ENCODE assay signal across 13 cellular contexts in genomic region chr6:40735126-40735920, GRCh38.
"Had no signal": no experiment of that assay in that cellular context is flagged by ENCODE, and none has a peak within 500 bp of the region (broad histone marks: within the 10 kb centered on the region; RNA-seq: fewer than 3 reads in every experiment).

No MANE protein-coding gene starts in this region.

- H3K9ac ChIP-seq: parathyroid adenoma had no signal

- H3K9me3 ChIP-seq: gastrocnemius medialis, heart left ventricle had no signal

- H3K36me3 Mint-ChIP-seq: activated naive CD8-positive, alpha-beta T cell; natural killer cell had no signal

- H3K4me3 ChIP-seq: gastrocnemius medialis, heart left ventricle had no signal

- H3K27me3 ChIP-seq: gastrocnemius medialis had no signal

- H3K4me1 ChIP-seq: gastrocnemius medialis, heart left ventricle, parathyroid adenoma had no signal

- H3K9me3 Mint-ChIP-seq: natural killer cell had no signal

- H3K4me1 Mint-ChIP-seq: natural killer cell had no signal

- H3K27ac Mint-ChIP-seq: activated naive CD8-positive, alpha-beta T cell; natural killer cell had no signal

- H3K27ac ChIP-seq: gastrocnemius medialis, heart left ventricle, parathyroid adenoma, WERI-Rb-1 had no signal

- H2AFZ ChIP-seq: parathyroid adenoma had no signal

- H3K36me3 ChIP-seq: gastrocnemius medialis, heart left ventricle, WERI-Rb-1 had no signal

- DNase-seq: activated CD4-positive, alpha-beta T cell treated with anti-CD3 and anti-CD28 coated beads for 1 hour; activated CD8-positive, alpha-beta memory T cell treated with anti-CD3 and anti-CD28 coated beads for 24 hours; activated CD8-positive, alpha-beta memory T cell treated with anti-CD3 and anti-CD28 coated beads, Interleukin-2, amount 50 U/mL, for 48 hours; effector CD4-positive, alpha-beta T cell; gastrocnemius medialis; heart left ventricle; natural killer cell; retina; stimulated activated naive CD4-positive, alpha-beta T cell; T-helper 2 cell; WERI-Rb-1 had no signal

- H3K4me3 Mint-ChIP-seq: activated naive CD8-positive, alpha-beta T cell; natural killer cell had no signal
